In the genomic region with DNA sequence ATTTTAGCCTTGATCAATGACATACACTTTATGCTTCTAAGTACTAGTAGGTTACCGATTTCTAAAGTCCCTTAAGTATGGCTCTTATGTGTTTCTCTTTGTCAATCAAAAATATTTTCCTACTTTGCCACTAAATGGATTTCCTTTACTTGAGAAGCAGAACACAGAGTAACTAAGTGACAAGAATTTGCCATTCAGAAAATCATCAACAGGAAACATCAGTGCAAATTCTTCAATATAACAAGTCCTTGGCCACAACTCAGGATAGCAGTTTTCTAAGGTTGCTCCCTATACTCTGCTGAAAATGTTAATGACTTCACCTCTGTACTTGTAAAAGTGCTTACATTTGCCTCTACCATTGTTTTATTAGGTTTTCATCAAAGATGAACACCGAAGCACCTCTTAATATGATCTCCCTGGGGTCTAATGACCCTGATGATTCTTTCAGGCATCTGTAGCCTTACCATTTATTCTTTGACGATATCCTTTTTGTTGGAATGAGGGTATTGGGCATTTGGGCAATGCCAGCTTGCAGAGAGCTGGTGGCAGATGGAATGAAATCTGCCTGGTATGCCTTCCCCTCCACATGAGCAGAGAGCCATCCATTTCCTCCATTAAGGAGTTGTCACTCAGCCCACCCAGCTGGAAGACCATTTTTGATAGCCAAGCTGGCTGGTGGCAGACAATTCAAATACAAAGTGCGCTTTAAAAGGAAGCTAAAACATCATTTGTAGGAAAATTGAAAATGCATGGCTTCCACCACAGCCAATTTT, we compare ENCODE assay signal across 19 cellular contexts.
DNase-seq lines count a peak whose midpoint lies in the region; ATAC-seq, FAIRE-seq and TF ChIP-seq lines count a peak whose summit lies in the region.
"Had no signal": no experiment of that assay in that cellular context is flagged by ENCODE, and none has a peak within 500 bp of the region (broad histone marks: within the 10 kb centered on the region; RNA-seq: fewer than 3 reads in every experiment).

No MANE protein-coding gene starts in this region.

- DNase-seq in HepG2 (ENCODE audit: low spot score) (no peak), right lobe of liver (no peak), NCI-H524 (lab: John Stamatoyannopoulos, UW) (peak; percentile 84 to 94), cerebellum (ENCODE audit: low spot score) (peak; percentile 72), NCI-H226 (no peak), NCI-H1048 (lab: John Stamatoyannopoulos, UW) (no peak), GM10266 (ENCODE audit: extremely low spot score) (no peak)
- DNase-seq: CD8-positive, alpha-beta T cell; DND-41; GDM1; KG1; NCI-H2029; Peyer's patch had no signal

- TF ChIP-seq RAD21 in HepG2 (CRISPR knock-in tag; IDR thresholded peaks at IDR 0.05), result no peak

- no peak overlapping the region for H3K9ac ChIP-seq in HepG2 (ENCODE audit: insufficient read depth, low read depth, low read length)
- H3K9ac ChIP-seq: BLaER1 had no signal

- POLR2A ChIA-PET in HepG2 (lab: Yijun Ruan, JAX), result no interaction called here

- H3K4me3 ChIP-seq in HepG2 (replicated peaks in 1 of 3; ENCODE audit: insufficient read depth in 1 of 3, low read depth in 2 of 3, low read length in 3 of 3), result no peak overlapping the region
- no peak overlapping the region for H3K4me3 ChIP-seq in right lobe of liver
- H3K4me3 ChIP-seq: BLaER1, GM23338, Peyer's patch had no signal

- H2AFZ ChIP-seq in HepG2 (ENCODE audit: low read length), result no peak overlapping the region
- H2AFZ ChIP-seq: GM23338 had no signal

- H3K27ac ChIP-seq in HepG2 (ENCODE audit: extremely low read length, insufficient read depth, low read length), result no peak overlapping the region
- H3K27ac ChIP-seq in right lobe of liver, result no peak overlapping the region
- H3K27ac ChIP-seq: BLaER1, Peyer's patch had no signal

- no peak for TF ChIP-seq POLR2A in HepG2 (IDR thresholded peaks at IDR 0.05; ENCODE audit: insufficient read depth in 1 of 2, low read depth in 2 of 2, low read length in 2 of 2)
- no peak for TF ChIP-seq POLR2A in right lobe of liver (IDR thresholded peaks at IDR 0.05)

- H3K27me3 ChIP-seq in HepG2 (ENCODE audit: control insufficient read depth in 1 of 2, insufficient read depth in 2 of 2, low read length in 2 of 2), result no peaks in the 10 kb centered on the region
- no peaks in the 10 kb centered on the region for H3K27me3 ChIP-seq in right lobe of liver
- H3K27me3 ChIP-seq: BLaER1, Peyer's patch had no signal

- TF ChIP-seq CTCF in HepG2 (CRISPR knock-in tag; IDR thresholded peaks at IDR 0.05) (no peak), right lobe of liver (IDR thresholded peaks at IDR 0.05) (no peak), GM10266 (IDR thresholded peaks at IDR 0.05; ENCODE audit: control insufficient read depth, insufficient read depth, low read depth, missing control alignments) (no peak)

- no peak for TF ChIP-seq EP300 in HepG2 (IDR thresholded peaks at IDR 0.05; ENCODE audit: low read depth in 2 of 2, low read length in 2 of 2)
- TF ChIP-seq EP300 in HepG2 (CRISPR knock-in tag; IDR thresholded peaks at IDR 0.05; ENCODE audit: borderline replicate concordance), result no peak

- FAIRE-seq in HepG2 (lab: Jason Lieb, UNC), result no peak
- FAIRE-seq: GM12891 had no signal

- ATAC-seq in HepG2, result no peak
- ATAC-seq in right lobe of liver, result no peak
- no peak for ATAC-seq in HG03442 (IDR thresholded peaks at IDR 0.05; ENCODE audit: unreplicated experiment)
- ATAC-seq: CD8-positive, alpha-beta T cell; GM23338; HCT116; Right ventricle myocardium inferior had no signal

- BruUV-seq in HepG2 (replicated peaks; lab: Mats Ljungman, UMichigan), result no TSS peak

- H3K36me3 ChIP-seq in HepG2 (replicated peaks in 1 of 2; ENCODE audit: control insufficient read depth in 1 of 2, insufficient read depth in 2 of 2, low read length in 2 of 2), result peaks cover 0 to 8% of the 10 kb centered on the region in 2 experiments; a peak in 2 of 5 replicates
- H3K36me3 ChIP-seq in right lobe of liver, result no peaks in the 10 kb centered on the region
- H3K36me3 ChIP-seq: BLaER1, Peyer's patch had no signal

- H3K9me3 ChIP-seq in HepG2 (ENCODE audit: low read length) (no peaks in the 10 kb centered on the region), right lobe of liver (no peaks in the 10 kb centered on the region)
- H3K9me3 ChIP-seq: BLaER1, Peyer's patch had no signal

- H4K20me1 ChIP-seq in HepG2 (ENCODE audit: insufficient read depth, low read length), result no peaks in the 10 kb centered on the region
- H4K20me1 ChIP-seq: BLaER1 had no signal

- no peak overlapping the region for H3K4me2 ChIP-seq in HepG2 (ENCODE audit: low read depth, low read length)
- H3K4me2 ChIP-seq: BLaER1, GM23338 had no signal

- no peaks in the 10 kb centered on the region for H3K79me2 ChIP-seq in HepG2 (ENCODE audit: insufficient read depth, low read length)

- in situ Hi-C loops in HepG2 (cut with HindIII; ENCODE audit: extremely low pct_ligation_motif_present, low pct_unique_long_range_greater_than_20kb), result no loop called here

- WGBS in HepG2 (ENCODE audit: low lambda C conversion rate), result 77% methylated on average over 4 of the region's 4 CpGs
- WGBS in right lobe of liver (ENCODE audit: insufficient coverage, low coverage, low lambda C conversion rate, missing lambda C conversion rate), result 77% methylated on average over 4 of the region's 4 CpGs

- CTCF ChIA-PET in HepG2 (lab: Yijun Ruan, JAX; ENCODE audit: low intra/inter-chr PET ratio, low total read pairs), result no interaction called here

- H3K4me1 ChIP-seq in HepG2 (ENCODE audit: insufficient read depth, low read length), result peaks cover 12% of the 10 kb centered on the region
- no peaks in the 10 kb centered on the region for H3K4me1 ChIP-seq in right lobe of liver
- H3K4me1 ChIP-seq: BLaER1, Peyer's patch had no signal

- intact Hi-C loops in HepG2 (cut with micrococcal nuclease; ENCODE audit: unreplicated experiment), result no loop called here
- intact Hi-C loops in right lobe of liver (cut with DNase I), result no loop called here

TF ChIP-seq in HepG2, 621 proteins besides CTCF, POLR2A, EP300 and RAD21:
- TF ChIP-seq POLR2G (IDR thresholded peaks at IDR 0.05; ENCODE audit: low read depth, low read length) (no peak), RBM22 (optimal IDR thresholded peaks at IDR 0.05; ENCODE audit: low read length) (peak; percentile 74)

Comparison
In these comparisons a context has a peak if more than half of its experiments do, and no peak if none do; other contexts are left out.
1. DNase-seq: peak in NCI-H524 (2 of 2) and cerebellum (single experiment); none in HepG2 (single experiment), right lobe of liver (0 of 3), NCI-H226 (single experiment), NCI-H1048 (single experiment) and GM10266 (single experiment).